Comparison of ENCODE assay signal across 10 cellular contexts in the genomic region with DNA sequence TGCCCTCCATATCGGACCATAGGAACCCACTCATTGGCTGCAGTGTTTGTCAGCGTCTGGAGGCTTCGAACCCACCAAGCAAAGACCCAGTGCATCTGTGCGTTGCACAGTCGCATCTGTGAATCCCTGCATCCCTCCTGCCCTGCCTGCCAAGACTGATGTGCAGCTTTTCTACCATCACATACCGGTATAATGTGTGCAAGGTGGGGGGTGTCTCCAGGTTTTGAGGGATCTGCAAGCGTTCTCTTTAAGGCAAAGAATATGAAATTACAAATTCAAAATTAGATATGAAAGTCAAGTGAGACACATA. TPM values are rescaled to one million over a fixed set of nuclear protein-coding genes. Genes with fewer than 3 reads are reported as not detected.
DNase-seq lines count a peak whose midpoint lies in the region; ATAC-seq, FAIRE-seq and TF ChIP-seq lines count a peak whose summit lies in the region.
"Had no signal": no experiment of that assay in that cellular context is flagged by ENCODE, and none has a peak within 500 bp of the region (broad histone marks: within the 10 kb centered on the region; RNA-seq: fewer than 3 reads in every experiment).

No MANE protein-coding gene starts in this region.

- H3K4me3 Mint-ChIP-seq in activated naive CD8-positive, alpha-beta T cell treated with anti-CD3 and anti-CD28 coated beads, Interleukin-2, amount 50 U/mL, for 24 hours: peak overlapping the region; percentile 81

- H3K4me1 Mint-ChIP-seq in activated naive CD8-positive, alpha-beta T cell treated with anti-CD3 and anti-CD28 coated beads, Interleukin-2, amount 50 U/mL, for 24 hours: peaks cover 31% of the 10 kb centered on the region

- no peak for TF ChIP-seq CTCF in kidney (IDR thresholded peaks at IDR 0.05; ENCODE audit: borderline replicate concordance, extremely low read depth, insufficient read depth)
- TF ChIP-seq CTCF in stomach (IDR thresholded peaks at IDR 0.05): no peak

- H3K4me1 ChIP-seq in kidney (ENCODE audit: control insufficient read depth in 1 of 2, insufficient read depth in 1 of 2, low read depth in 1 of 2, low read length in 2 of 2) (peaks cover 0 to 5% of the 10 kb centered on the region in 2 donors), stomach (peaks cover 5 to 18% (median 17%) of the 10 kb centered on the region in 4 donors)

- no peak overlapping the region for H3K27ac Mint-ChIP-seq in activated naive CD8-positive, alpha-beta T cell treated with anti-CD3 and anti-CD28 coated beads, Interleukin-2, amount 50 U/mL, for 24 hours

- H3K27ac ChIP-seq in kidney (ENCODE audit: low read depth in 2 of 2, low read length in 2 of 2): no peak overlapping the region
- peak overlapping the region in 3 of 5 donors; percentile 28 to 79 (median 64) for H3K27ac ChIP-seq in stomach
- H3K27ac ChIP-seq: 22Rv1, RWPE1 had no signal

- no peak for TF ChIP-seq POLR2A in stomach (IDR thresholded peaks at IDR 0.05)

- no peak for FAIRE-seq in kidney (lab: Jason Lieb, UNC)

- H3K27me3 ChIP-seq in stomach: no peaks in the 10 kb centered on the region

- H3K27me3 Mint-ChIP-seq in activated naive CD8-positive, alpha-beta T cell treated with anti-CD3 and anti-CD28 coated beads, Interleukin-2, amount 50 U/mL, for 24 hours: no peaks in the 10 kb centered on the region

- H3K36me3 Mint-ChIP-seq in activated naive CD8-positive, alpha-beta T cell treated with anti-CD3 and anti-CD28 coated beads, Interleukin-2, amount 50 U/mL, for 24 hours (ENCODE audit: low read depth): no peaks in the 10 kb centered on the region

- H3K36me3 ChIP-seq in kidney (ENCODE audit: control insufficient read depth in 1 of 2, insufficient read depth in 2 of 2, low read length in 2 of 2): no peaks in the 10 kb centered on the region
- H3K36me3 ChIP-seq in stomach: no peaks in the 10 kb centered on the region

- intact Hi-C loops in kidney (cut with DNase I) (loop anchor here (10.0 kb wide), 1 partner anchor 95 kb away; no protein-coding TSS in a partner anchor), stomach (cut with DNase I; ENCODE audit: low total_unique reads) (no loop called here)

- TF ChIP-seq EP300 in stomach (IDR thresholded peaks at IDR 0.05): no peak

- no peak for ATAC-seq in activated naive CD8-positive, alpha-beta T cell treated with anti-CD3 and anti-CD28 coated beads, Interleukin-2, amount 50 U/mL, for 24 hours
- ATAC-seq in GM21423 (IDR thresholded peaks at IDR 0.05; ENCODE audit: unreplicated experiment) (no peak), HG03139 (IDR thresholded peaks at IDR 0.05; ENCODE audit: unreplicated experiment) (no peak)

- no peak overlapping the region for H3K9ac ChIP-seq in kidney (ENCODE audit: low read length in 2 of 2)

- H3K9me3 Mint-ChIP-seq in activated naive CD8-positive, alpha-beta T cell treated with anti-CD3 and anti-CD28 coated beads, Interleukin-2, amount 50 U/mL, for 24 hours: no peaks in the 10 kb centered on the region

- H3K4me3 ChIP-seq in kidney (ENCODE audit: low read length in 2 of 2): peak overlapping the region; percentile 66 to 68
- H3K4me3 ChIP-seq in stomach: peak overlapping the region; percentile 63 to 77 (median 66)

- H3K9me3 ChIP-seq in kidney (ENCODE audit: control insufficient read depth in 1 of 2, low read length in 2 of 2) (no peaks in the 10 kb centered on the region), stomach (no peaks in the 10 kb centered on the region)

- DNase-seq in NCI-H2227 treated with DMSO at 0.1 percent for 48 hours (lab: John Stamatoyannopoulos, UW) (peak; percentile 91), NCI-H2227 (lab: John Stamatoyannopoulos, UW; ENCODE audit: unreplicated experiment) (no peak), kidney (no peak), stomach (no peak)
- no peak for DNase-seq in activated naive CD8-positive, alpha-beta T cell treated with anti-CD3 and anti-CD28 coated beads, Interleukin-2, amount 50 U/mL, for 24 hours
- DNase-seq in activated CD4-positive, alpha-beta T cell treated with anti-CD3 and anti-CD28 coated beads, Interleukin-2, amount 50 U/mL, for 48 hours: no peak

- WGBS in stomach, 5 donors: 3 to 6% (median 5%) methylated on average over 7 of the region's 7 CpGs

RNA-seq across cellular contexts. Expression of a gene that starts 0.3 kb away (rescaled TPM):
- total RNA-seq in kidney (3.5 TPM), stomach (under 1 TPM in 1 of 5 donors, not detected in 4; 0.55 TPM)
- polyA plus RNA-seq in kidney (ENCODE audit: insufficient read depth, low read depth, low replicate concordance) (0.73 TPM), stomach (under 1 TPM in 1 of 3 donors, not detected in 2; 0.13 TPM)

RNA-seq across cellular contexts. Expression of a gene that starts 18.4 kb away (rescaled TPM):
- total RNA-seq in kidney (106 TPM), stomach (10 to 100 TPM in 4 of 5 donors, 1 to 10 TPM in 1; 5.5 to 28.0 (median 11.0) TPM)
- polyA plus RNA-seq in kidney (ENCODE audit: insufficient read depth, low read depth, low replicate concordance) (30.9 TPM), stomach (10 to 100 TPM in 1 of 3 donors, 1 to 10 TPM in 2; 4.4 to 10.3 (median 7.6) TPM)

Comparison
In these comparisons a context has a peak if more than half of its experiments do, and no peak if none do; other contexts are left out.
1. H3K27ac ChIP-seq: peak in stomach (3 of 5); none in kidney (0 of 2).